15 cellular contexts compared by ENCODE assay signal in genomic region chr1:205481279-205481617, GRCh38. TPM values are rescaled to one million over a fixed set of nuclear protein-coding genes. Genes with fewer than 3 reads are reported as not detected.
DNase-seq lines count a peak whose midpoint lies in the region; ATAC-seq and TF ChIP-seq lines count a peak whose summit lies in the region.
"Had no signal": no experiment of that assay in that cellular context is flagged by ENCODE, and none has a peak within 500 bp of the region (broad histone marks: within the 10 kb centered on the region; RNA-seq: fewer than 3 reads in every experiment).

No MANE protein-coding gene starts in this region.

- no peaks in the 10 kb centered on the region for H3K9me3 Mint-ChIP-seq in activated CD4-positive, alpha-beta memory T cell treated with anti-CD3 and anti-CD28 coated beads for 36 hours
- H3K9me3 Mint-ChIP-seq in activated CD4-positive, alpha-beta memory T cell treated with anti-CD3 and anti-CD28 coated beads, Interleukin-2, amount 10 ng/mL, durations not matched to agents 7 days and 5 days: no peaks in the 10 kb centered on the region
- H3K9me3 Mint-ChIP-seq in activated CD8-positive, alpha-beta T cell treated with anti-CD3 and anti-CD28 coated beads, Interleukin-2, amount 10 ng/mL, durations not matched to agents 7 days and 5 days (ENCODE audit: insufficient read depth): no peaks in the 10 kb centered on the region
- H3K9me3 Mint-ChIP-seq in neural progenitor cell: no peaks in the 10 kb centered on the region

- no peak for DNase-seq in activated CD4-positive, alpha-beta memory T cell treated with anti-CD3 and anti-CD28 coated beads for 36 hours
- DNase-seq in activated CD4-positive, alpha-beta memory T cell treated with anti-CD3 and anti-CD28 coated beads, Interleukin-2, amount 10 ng/mL, durations not matched to agents 7 days and 5 days: no peak
- DNase-seq in activated CD8-positive, alpha-beta T cell treated with anti-CD3 and anti-CD28 coated beads, Interleukin-2, amount 10 ng/mL, durations not matched to agents 7 days and 5 days: no peak
- DNase-seq in neural progenitor cell (ENCODE audit: low spot score) (no peak), NCI-H2196 treated with DMSO at 0.1 percent for 48 hours (lab: John Stamatoyannopoulos, UW; ENCODE audit: unreplicated experiment) (no peak), retina (no peak)
- DNase-seq: mesenchymal stem cell, NCI-H510A, stomach had no signal

- no peak overlapping the region for H2AFZ ChIP-seq in neural progenitor cell (replicated peaks)

- no peaks in the 10 kb centered on the region for H3K36me3 Mint-ChIP-seq in activated CD4-positive, alpha-beta memory T cell treated with anti-CD3 and anti-CD28 coated beads for 36 hours
- H3K36me3 Mint-ChIP-seq in activated CD4-positive, alpha-beta memory T cell treated with anti-CD3 and anti-CD28 coated beads, Interleukin-2, amount 10 ng/mL, durations not matched to agents 7 days and 5 days (ENCODE audit: low read depth): no peaks in the 10 kb centered on the region
- no peaks in the 10 kb centered on the region for H3K36me3 Mint-ChIP-seq in activated CD8-positive, alpha-beta T cell treated with anti-CD3 and anti-CD28 coated beads, Interleukin-2, amount 10 ng/mL, durations not matched to agents 7 days and 5 days (ENCODE audit: low read depth)
- no peaks in the 10 kb centered on the region for H3K36me3 Mint-ChIP-seq in neural progenitor cell

- H4K20me1 ChIP-seq in neural progenitor cell (ENCODE audit: low read depth): peaks cover 6% of the 10 kb centered on the region

- TF ChIP-seq CTCF in neural progenitor cell (IDR thresholded peaks at IDR 0.05): no peak

- ATAC-seq in HG02885 (IDR thresholded peaks at IDR 0.05; ENCODE audit: poor library complexity, unreplicated experiment): peak; percentile 9
- no peak for ATAC-seq in activated CD8-positive, alpha-beta T cell treated with anti-CD3 and anti-CD28 coated beads, Interleukin-2, amount 10 ng/mL, durations not matched to agents 7 days and 5 days
- ATAC-seq in GM21447 (IDR thresholded peaks at IDR 0.05; ENCODE audit: unreplicated experiment): no peak

- H3K4me3 ChIP-seq in neural progenitor cell: no peak overlapping the region
- H3K4me3 ChIP-seq: stomach, vagina had no signal

- H3K9ac ChIP-seq in neural progenitor cell: no peak overlapping the region

- intact Hi-C loops in activated CD4-positive, alpha-beta memory T cell treated with anti-CD3 and anti-CD28 coated beads for 36 hours (cut with micrococcal nuclease): loop anchor here (5.0 kb wide), 1 partner anchor 39 kb away; no protein-coding TSS in a partner anchor

- peaks cover 26% of the 10 kb centered on the region for H3K4me1 ChIP-seq in neural progenitor cell
- H3K4me1 ChIP-seq: vagina had no signal

- H3F3A ChIP-seq in neural progenitor cell (ENCODE audit: low read depth): peaks cover 20% of the 10 kb centered on the region

- H3K79me2 ChIP-seq in neural progenitor cell (ENCODE audit: low read depth): no peaks in the 10 kb centered on the region

- peaks cover 40% of the 10 kb centered on the region for H3K27me3 ChIP-seq in neural progenitor cell
- H3K27me3 ChIP-seq: vagina had no signal

- peaks cover 16% of the 10 kb centered on the region for H3K27me3 Mint-ChIP-seq in activated CD4-positive, alpha-beta memory T cell treated with anti-CD3 and anti-CD28 coated beads for 36 hours
- peaks cover 32% of the 10 kb centered on the region for H3K27me3 Mint-ChIP-seq in activated CD4-positive, alpha-beta memory T cell treated with anti-CD3 and anti-CD28 coated beads, Interleukin-2, amount 10 ng/mL, durations not matched to agents 7 days and 5 days
- peaks cover 25% of the 10 kb centered on the region for H3K27me3 Mint-ChIP-seq in activated CD8-positive, alpha-beta T cell treated with anti-CD3 and anti-CD28 coated beads, Interleukin-2, amount 10 ng/mL, durations not matched to agents 7 days and 5 days (ENCODE audit: low read depth)
- H3K27me3 Mint-ChIP-seq in neural progenitor cell (ENCODE audit: insufficient read depth, low read depth): peaks cover 29% of the 10 kb centered on the region

- H3K27ac Mint-ChIP-seq in activated CD4-positive, alpha-beta memory T cell treated with anti-CD3 and anti-CD28 coated beads for 36 hours: peak overlapping the region; percentile 77
- H3K27ac Mint-ChIP-seq in activated CD4-positive, alpha-beta memory T cell treated with anti-CD3 and anti-CD28 coated beads, Interleukin-2, amount 10 ng/mL, durations not matched to agents 7 days and 5 days: no peak overlapping the region
- H3K27ac Mint-ChIP-seq in activated CD8-positive, alpha-beta T cell treated with anti-CD3 and anti-CD28 coated beads, Interleukin-2, amount 10 ng/mL, durations not matched to agents 7 days and 5 days: peak overlapping the region; percentile 56
- H3K27ac Mint-ChIP-seq in neural progenitor cell: no peak overlapping the region
- H3K27ac Mint-ChIP-seq: activated CD4-positive, alpha-beta T cell treated with anti-CD3 and anti-CD28 coated beads for 36 hours had no signal

- no peaks in the 10 kb centered on the region for H3K36me3 ChIP-seq in neural progenitor cell
- H3K36me3 ChIP-seq: stomach, vagina had no signal

- peaks cover 22% of the 10 kb centered on the region for H3K4me1 Mint-ChIP-seq in activated CD4-positive, alpha-beta memory T cell treated with anti-CD3 and anti-CD28 coated beads for 36 hours (ENCODE audit: low read depth)
- H3K4me1 Mint-ChIP-seq in activated CD4-positive, alpha-beta memory T cell treated with anti-CD3 and anti-CD28 coated beads, Interleukin-2, amount 10 ng/mL, durations not matched to agents 7 days and 5 days: peaks cover 23% of the 10 kb centered on the region
- H3K4me1 Mint-ChIP-seq in activated CD8-positive, alpha-beta T cell treated with anti-CD3 and anti-CD28 coated beads, Interleukin-2, amount 10 ng/mL, durations not matched to agents 7 days and 5 days (ENCODE audit: low read depth): peaks cover 36% of the 10 kb centered on the region
- H3K4me1 Mint-ChIP-seq in neural progenitor cell: peaks cover 42% of the 10 kb centered on the region

- H3K4me2 ChIP-seq in neural progenitor cell: peak overlapping the region; percentile 78

- CTCF ChIA-PET in activated CD4-positive, alpha-beta memory T cell treated with anti-CD3 and anti-CD28 coated beads for 36 hours (lab: Charles Lee): interaction anchor here (1.0 to 9.2 kb wide), 5 partner anchors 43 to 208 kb away, joined by 3 to 133 read pairs (median 5); no protein-coding TSS in a partner anchor
- CTCF ChIA-PET in activated CD4-positive, alpha-beta memory T cell treated with anti-CD3 and anti-CD28 coated beads, Interleukin-2, amount 10 ng/mL, durations not matched to agents 7 days and 5 days (lab: Charles Lee): interaction anchor here (1.0 to 2.5 kb wide), 3 partner anchors 43 to 85 kb away, joined by 3 to 8 read pairs (median 3); no protein-coding TSS in a partner anchor
- CTCF ChIA-PET in activated CD8-positive, alpha-beta T cell treated with anti-CD3 and anti-CD28 coated beads, Interleukin-2, amount 10 ng/mL, durations not matched to agents 7 days and 5 days (lab: Charles Lee): interaction anchor here (1.0 to 16.8 kb wide), 8 partner anchors 12 to 146 kb away, joined by 3 to 274 read pairs (median 7); no protein-coding TSS in a partner anchor

- H3K9me3 ChIP-seq in neural progenitor cell (ENCODE audit: low read depth): no peaks in the 10 kb centered on the region
- H3K9me3 ChIP-seq: vagina had no signal

- no peak overlapping the region for H3K27ac ChIP-seq in neural progenitor cell
- H3K27ac ChIP-seq: stomach, vagina had no signal

- POLR2A ChIA-PET in activated CD4-positive, alpha-beta memory T cell treated with anti-CD3 and anti-CD28 coated beads for 36 hours (lab: Charles Lee): no interaction called here
- POLR2A ChIA-PET in activated CD4-positive, alpha-beta memory T cell treated with anti-CD3 and anti-CD28 coated beads, Interleukin-2, amount 10 ng/mL, durations not matched to agents 7 days and 5 days (lab: Charles Lee): no interaction called here
- POLR2A ChIA-PET in activated CD8-positive, alpha-beta T cell treated with anti-CD3 and anti-CD28 coated beads, Interleukin-2, amount 10 ng/mL, durations not matched to agents 7 days and 5 days (lab: Charles Lee): no interaction called here

- H3K4me3 Mint-ChIP-seq in activated CD4-positive, alpha-beta memory T cell treated with anti-CD3 and anti-CD28 coated beads for 36 hours: no peak overlapping the region
- no peak overlapping the region for H3K4me3 Mint-ChIP-seq in activated CD4-positive, alpha-beta memory T cell treated with anti-CD3 and anti-CD28 coated beads, Interleukin-2, amount 10 ng/mL, durations not matched to agents 7 days and 5 days
- H3K4me3 Mint-ChIP-seq in activated CD8-positive, alpha-beta T cell treated with anti-CD3 and anti-CD28 coated beads, Interleukin-2, amount 10 ng/mL, durations not matched to agents 7 days and 5 days: peak overlapping the region; percentile 27
- no peak overlapping the region for H3K4me3 Mint-ChIP-seq in neural progenitor cell
- H3K4me3 Mint-ChIP-seq: activated CD4-positive, alpha-beta T cell treated with anti-CD3 and anti-CD28 coated beads for 36 hours had no signal

RNA-seq across cellular contexts. Expression of gene CDK18, which starts 23.2 kb away (rescaled TPM):
- total RNA-seq in activated CD4-positive, alpha-beta memory T cell treated with anti-CD3 and anti-CD28 coated beads for 36 hours: 1 to 10 TPM; 2.5 to 2.6 TPM
- total RNA-seq in activated CD4-positive, alpha-beta memory T cell treated with anti-CD3 and anti-CD28 coated beads, Interleukin-2, amount 10 ng/mL, durations not matched to agents 7 days and 5 days: 1 to 10 TPM; 1.1 to 1.4 TPM
- total RNA-seq in activated CD8-positive, alpha-beta T cell treated with anti-CD3 and anti-CD28 coated beads, Interleukin-2, amount 10 ng/mL, durations not matched to agents 7 days and 5 days: 1 to 10 TPM; 4.5 to 6.0 TPM
- total RNA-seq in neural progenitor cell (ENCODE audit: low replicate concordance): 14.1 and 25.5 TPM in 2 replicates

RNA-seq across cellular contexts. Expression of gene BLACAT1, which starts 25.4 kb away (rescaled TPM):
- total RNA-seq in activated CD4-positive, alpha-beta memory T cell treated with anti-CD3 and anti-CD28 coated beads for 36 hours: 1 to 10 TPM in 1 of 2 experiments, under 1 TPM in 1; 0.90 to 1.2 TPM
- under 1 TPM; 0.55 to 0.65 TPM for total RNA-seq in activated CD4-positive, alpha-beta memory T cell treated with anti-CD3 and anti-CD28 coated beads, Interleukin-2, amount 10 ng/mL, durations not matched to agents 7 days and 5 days
- under 1 TPM; 0.16 TPM for total RNA-seq in activated CD8-positive, alpha-beta T cell treated with anti-CD3 and anti-CD28 coated beads, Interleukin-2, amount 10 ng/mL, durations not matched to agents 7 days and 5 days
- total RNA-seq in neural progenitor cell (ENCODE audit: low replicate concordance): 13.9 and 25.7 TPM in 2 replicates
- total RNA-seq: osteoblast, skeletal muscle tissue had no signal

RNA-seq across cellular contexts. Expression of gene LEMD1, which starts 59.4 kb away (rescaled TPM):
- 1 to 10 TPM; 2.2 to 2.5 TPM for total RNA-seq in activated CD4-positive, alpha-beta memory T cell treated with anti-CD3 and anti-CD28 coated beads for 36 hours
- 1 to 10 TPM; 1.1 to 2.2 TPM for total RNA-seq in activated CD4-positive, alpha-beta memory T cell treated with anti-CD3 and anti-CD28 coated beads, Interleukin-2, amount 10 ng/mL, durations not matched to agents 7 days and 5 days
- under 1 TPM in 1 of 2 experiments, not detected in 1; 0.78 TPM for total RNA-seq in activated CD8-positive, alpha-beta T cell treated with anti-CD3 and anti-CD28 coated beads, Interleukin-2, amount 10 ng/mL, durations not matched to agents 7 days and 5 days
- 15.0 and 79.0 TPM in 2 replicates for total RNA-seq in neural progenitor cell (ENCODE audit: low replicate concordance)
- total RNA-seq: osteoblast, skeletal muscle tissue, stomach, vagina had no signal

Comparison
In these comparisons a context has a peak if more than half of its experiments do, and no peak if none do; other contexts are left out.
1. H3K27ac Mint-ChIP-seq: peak in activated CD4-positive, alpha-beta memory T cell treated with anti-CD3 and anti-CD28 coated beads for 36 hours (single experiment) and activated CD8-positive, alpha-beta T cell treated with anti-CD3 and anti-CD28 coated beads, Interleukin-2, amount 10 ng/mL, durations not matched to agents 7 days and 5 days (single experiment); none in activated CD4-positive, alpha-beta memory T cell treated with anti-CD3 and anti-CD28 coated beads, Interleukin-2, amount 10 ng/mL, durations not matched to agents 7 days and 5 days (single experiment) and neural progenitor cell (single experiment).